ENCODE assay signal across 1 cellular context in genomic region chr2:3267869-3268704, GRCh38.
TF ChIP-seq lines count a peak whose summit lies in the region.

No MANE protein-coding gene starts in this region.

TF ChIP-seq in HepG2, 621 proteins besides CTCF, POLR2A, EP300 and RAD21 (continued from another document):
- TF ChIP-seq ARID5B (CRISPR knock-in tag; IDR thresholded peaks at IDR 0.05): no peak
- no peak for TF ChIP-seq ZNF281 (CRISPR knock-in tag; IDR thresholded peaks at IDR 0.05; ENCODE audit: borderline replicate concordance)
- no peak for TF ChIP-seq ZBTB10 (CRISPR knock-in tag; IDR thresholded peaks at IDR 0.05; ENCODE audit: borderline replicate concordance)
- no peak for TF ChIP-seq PAXIP1 (CRISPR knock-in tag; conservative IDR thresholded peaks at IDR 0.05)
- no peak for TF ChIP-seq SP4 (CRISPR knock-in tag; IDR thresholded peaks at IDR 0.05)
- TF ChIP-seq SMAD9 (CRISPR knock-in tag; IDR thresholded peaks at IDR 0.05): no peak
- no peak for TF ChIP-seq ZNF468 (CRISPR knock-in tag; IDR thresholded peaks at IDR 0.05)
- TF ChIP-seq AGO2 (optimal IDR thresholded peaks at IDR 0.05; ENCODE audit: low read depth, low read length): peak; percentile 32
- no peak for TF ChIP-seq GABPB1 (CRISPR knock-in tag; IDR thresholded peaks at IDR 0.05)
- TF ChIP-seq KLF16 (CRISPR knock-in tag; IDR thresholded peaks at IDR 0.05): no peak
- TF ChIP-seq ZSCAN30 (CRISPR knock-in tag; IDR thresholded peaks at IDR 0.05): no peak
- TF ChIP-seq ZNF563 (CRISPR knock-in tag; IDR thresholded peaks at IDR 0.05): no peak
TF ChIP-seq in HepG2: peak in this region for 3.
